ENCODE assay signal across 16 cellular contexts in the genomic region with DNA sequence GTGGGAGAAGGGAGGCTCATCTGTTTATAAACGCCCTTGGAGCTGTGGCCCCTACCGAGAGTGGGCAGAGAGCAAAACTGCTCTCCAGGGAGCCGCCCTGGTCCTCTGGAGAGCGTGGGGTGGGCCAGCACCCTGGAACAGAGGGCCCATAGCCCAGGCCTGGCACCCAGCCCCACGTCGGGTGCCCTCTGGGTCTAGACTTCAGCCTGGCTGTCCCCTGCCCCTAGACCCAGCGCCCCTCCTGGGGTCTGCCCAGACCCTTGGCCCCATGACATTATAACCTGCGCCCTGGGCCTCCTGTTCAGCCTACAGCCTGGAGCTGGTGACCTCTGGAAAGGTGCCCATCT. TPM values are rescaled to one million over a fixed set of nuclear protein-coding genes. Genes with fewer than 3 reads are reported as not detected.
A peak's percentile ranks its signal among the peaks of the same experiment; 100 is the strongest.
DNase-seq lines count a peak whose midpoint lies in the region; ATAC-seq and TF ChIP-seq lines count a peak whose summit lies in the region.
"Had no signal": no experiment of that assay in that cellular context is flagged by ENCODE, and none has a peak within 500 bp of the region (broad histone marks: within the 10 kb centered on the region; RNA-seq: fewer than 3 reads in every experiment).

No MANE protein-coding gene starts in this region.

- H4K8ac ChIP-seq in neuronal stem cell (ENCODE audit: low read depth, low read length), result peak overlapping the region; percentile 65

- H3K18ac ChIP-seq in neuronal stem cell (ENCODE audit: low read length), result peak overlapping the region; percentile 87

- no peak overlapping the region for H2BK120ac ChIP-seq in neuronal stem cell (ENCODE audit: low read depth, low read length)

- H2BK12ac ChIP-seq in neuronal stem cell (ENCODE audit: low read length), result peak overlapping the region; percentile 73

- no peak overlapping the region for H4K91ac ChIP-seq in neuronal stem cell (ENCODE audit: low read depth, low read length, poor library complexity)

- H3K79me1 ChIP-seq in neuronal stem cell (ENCODE audit: low read depth, low read length), result peaks cover 3% of the 10 kb centered on the region

- H3K4me2 ChIP-seq in BLaER1 (peak overlapping the region; percentile 43), neuronal stem cell (ENCODE audit: insufficient read depth, low read length, poor library complexity, severe bottlenecking) (peak overlapping the region; percentile 40), osteoblast (ENCODE audit: insufficient read depth, low read length) (no peak overlapping the region)
- H3K4me2 ChIP-seq: hepatocyte had no signal

- H4K20me1 ChIP-seq in BLaER1 (peaks cover 74% of the 10 kb centered on the region), osteoblast (ENCODE audit: insufficient read depth, low read length) (no peaks in the 10 kb centered on the region)

- H3K36me3 ChIP-seq in BLaER1 (peaks cover 76% of the 10 kb centered on the region), neuronal stem cell (replicated peaks in 1 of 2; ENCODE audit: control insufficient read depth in 2 of 2, insufficient read depth in 2 of 2, low read length in 2 of 2) (peaks cover 12 to 18% of the 10 kb centered on the region in 2 donors), osteoblast (ENCODE audit: insufficient read depth, low read length) (no peaks in the 10 kb centered on the region), H7 (replicated peaks; ENCODE audit: control insufficient read depth, insufficient read depth, low read length) (peaks cover 2% of the 10 kb centered on the region; the same call in 1 of the 2 replicates)
- H3K36me3 ChIP-seq: neural progenitor cell had no signal

- H3K27ac ChIP-seq in BLaER1 (no peak overlapping the region), dorsolateral prefrontal cortex (peak overlapping the region in 54 of 59 donors; percentile 3 to 83 (median 62)), neuronal stem cell (replicated peaks; ENCODE audit: low read length) (no peak overlapping the region), osteoblast (ENCODE audit: low read depth, low read length) (no peak overlapping the region)
- H3K27ac ChIP-seq: hepatocyte, neural progenitor cell, vagina had no signal

- WGBS in neuronal stem cell (ENCODE audit: extremely low coverage in 2 of 2, insufficient read length in 2 of 2, insufficient replicate concordance in 1 of 2), 2 donors, result no CpG with 5 or more reads among the region's 8 CpGs

- H3K27me3 ChIP-seq in BLaER1 (peaks cover 16% of the 10 kb centered on the region), dorsolateral prefrontal cortex (no peaks in the 10 kb centered on the region), neuronal stem cell (ENCODE audit: control insufficient read depth in 3 of 3, insufficient read depth in 3 of 3, low read depth in 1 of 3, low read length in 3 of 3) (peaks cover 0 to 13% (median 0%) of the 10 kb centered on the region in 3 experiments), osteoblast (ENCODE audit: insufficient read depth, low read length) (peaks cover 16% of the 10 kb centered on the region), H7 (ENCODE audit: control insufficient read depth, insufficient read depth, low read length) (peaks cover 7% of the 10 kb centered on the region; the same call in 1 of the 2 replicates)
- H3K27me3 ChIP-seq: vagina had no signal

- no peak for DNase-seq in dorsolateral prefrontal cortex
- DNase-seq in neuronal stem cell (ENCODE audit: low spot score), result no peak
- no peak for DNase-seq in osteoblast (ENCODE audit: insufficient read length, low spot score, missing footprints)
- DNase-seq in H7, result no peak
- DNase-seq: activated gamma-delta T cell, GOT3, NCI-H510A treated with DMSO at 0.1 percent for 48 hours, retina, SIG-M5 had no signal

- peak overlapping the region; percentile 40 for H2AFZ ChIP-seq in neuronal stem cell (ENCODE audit: low read length)
- H2AFZ ChIP-seq in osteoblast (ENCODE audit: low read length), result no peak overlapping the region
- H2AFZ ChIP-seq: hepatocyte, neural progenitor cell had no signal

- no peak for TF ChIP-seq EP300 in Ishikawa (IDR thresholded peaks at IDR 0.05; ENCODE audit: borderline replicate concordance)

- no peak for TF ChIP-seq CTCF in dorsolateral prefrontal cortex (IDR thresholded peaks at IDR 0.05 in 54 of 56, conservative IDR thresholded peaks at IDR 0.05 in 2 of 56; ENCODE audit: low read depth in 1 of 56, partially characterized antibody in 56 of 56)
- TF ChIP-seq CTCF in osteoblast (IDR thresholded peaks at IDR 0.05; ENCODE audit: extremely low read depth, low read depth, low read length), result no peak

- H3K9me3 ChIP-seq in BLaER1 (no peaks in the 10 kb centered on the region), neuronal stem cell (replicated peaks in 1 of 2; ENCODE audit: control insufficient read depth in 2 of 2, insufficient read depth in 1 of 2, low read depth in 1 of 2, low read length in 2 of 2) (no peaks in the 10 kb centered on the region), osteoblast (ENCODE audit: low read depth, low read length) (no peaks in the 10 kb centered on the region)
- H3K9me3 ChIP-seq: vagina had no signal

- intact Hi-C loops in dorsolateral prefrontal cortex (cut with DNase I), result no loop called here

- no peaks in the 10 kb centered on the region for H3K79me2 ChIP-seq in osteoblast (ENCODE audit: insufficient read depth, low read length)
- H3K79me2 ChIP-seq: hepatocyte had no signal

- TF ChIP-seq RAD21 in Ishikawa (IDR thresholded peaks at IDR 0.05; ENCODE audit: low read depth), result no peak

- ATAC-seq in HG03378 (IDR thresholded peaks at IDR 0.05; ENCODE audit: unreplicated experiment), result no peak
- no peak for ATAC-seq in HG03139 (IDR thresholded peaks at IDR 0.05; ENCODE audit: unreplicated experiment)

- no peak overlapping the region; the same call in 1 of the 2 replicates for H3K9ac ChIP-seq in BLaER1
- no peak overlapping the region for H3K9ac ChIP-seq in neuronal stem cell (ENCODE audit: low read depth, low read length, poor library complexity)
- H3K9ac ChIP-seq: neural progenitor cell had no signal

- H3K4ac ChIP-seq in neuronal stem cell (ENCODE audit: low read length), result no peak overlapping the region

- H3K23ac ChIP-seq in neuronal stem cell (ENCODE audit: low read depth, low read length, poor library complexity), result no peak overlapping the region

- peak overlapping the region; percentile 82 for H2BK5ac ChIP-seq in neuronal stem cell (ENCODE audit: low read length)

- H2BK15ac ChIP-seq in neuronal stem cell (ENCODE audit: low read length), result peak overlapping the region; percentile 85

- H3K4me1 ChIP-seq in BLaER1, result peaks cover 23% of the 10 kb centered on the region
- H3K4me1 ChIP-seq in neuronal stem cell (ENCODE audit: control insufficient read depth in 2 of 2, insufficient read depth in 1 of 2, low read depth in 1 of 2, low read length in 2 of 2), result peaks cover 2 to 4% of the 10 kb centered on the region in 2 donors
- H3K4me1 ChIP-seq in osteoblast (ENCODE audit: insufficient read depth, low read length), result peaks cover 8% of the 10 kb centered on the region

- H3K14ac ChIP-seq in neuronal stem cell (ENCODE audit: low read length), result peak overlapping the region; percentile 9

- H3K4me3 ChIP-seq in BLaER1 (no peak overlapping the region), dorsolateral prefrontal cortex (no peak overlapping the region), neuronal stem cell (ENCODE audit: low read length in 2 of 2) (no peak overlapping the region), osteoblast (ENCODE audit: insufficient read depth, low read length) (no peak overlapping the region), H7 (ENCODE audit: insufficient read depth, low read depth, low read length) (no peak overlapping the region)
- H3K4me3 ChIP-seq: hepatocyte, neural progenitor cell, vagina had no signal

- H2AK5ac ChIP-seq in neuronal stem cell (ENCODE audit: low read depth, low read length), result peak overlapping the region; percentile 94

TF ChIP-seq in Ishikawa, 13 proteins besides CTCF, POLR2A, EP300 and RAD21:
- no peak for TF ChIP-seq TEAD4 (IDR thresholded peaks at IDR 0.05)
- peak; percentile 43; the same call in 1 of the 2 replicates for TF ChIP-seq ZBTB7A (IDR thresholded peaks at IDR 0.05; ENCODE audit: low read depth)
TF ChIP-seq in Ishikawa: peak in this region for 1.

RNA-seq across cellular contexts. Expression of gene GET4, which starts 24.7 kb away (rescaled TPM):
- total RNA-seq in dorsolateral prefrontal cortex (10 to 100 TPM; 25.4 to 54.1 (median 40.7) TPM), osteoblast (17.7 and 18.9 TPM in 2 replicates)
- 28.4 TPM for polyA plus RNA-seq in neuronal stem cell (2013, experiment 1 of 2)
- polyA plus RNA-seq in neuronal stem cell (2013, experiment 2 of 2), result 27.9 TPM
- 50.8 and 61.9 TPM in 2 replicates for total RNA-seq in H7 (2014; rRNA removed; shearing (Covaris generic))

RNA-seq across cellular contexts. Expression of gene ADAP1, which starts 53.5 kb away (rescaled TPM):
- total RNA-seq in dorsolateral prefrontal cortex (100 to 1,000 TPM in 118 of 120 experiments, 10 to 100 TPM in 2; 97.0 to 199 (median 136) TPM), osteoblast (0.59 and 2.2 TPM in 2 replicates)
- 0.50 TPM for polyA plus RNA-seq in neuronal stem cell (2013, experiment 1 of 2)
- polyA plus RNA-seq in neuronal stem cell (2013, experiment 2 of 2), result 0.48 TPM
- total RNA-seq in H7 (2014; rRNA removed; shearing (Covaris generic)), result 4.9 and 5.0 TPM in 2 replicates

Comparison
In these comparisons a context has a peak if more than half of its experiments do, and no peak if none do; other contexts are left out.
1. H3K27ac ChIP-seq: peak in dorsolateral prefrontal cortex (54 of 59); none in BLaER1 (single experiment), neuronal stem cell (single experiment) and osteoblast (single experiment).
2. RNA of gene ADAP1, which starts 53.5 kb away (total RNA-seq): 97.0 to 199 TPM in dorsolateral prefrontal cortex; 4.9 to 5.0 TPM in H7 and 0.59 to 2.2 TPM in osteoblast; every median in the first group is over 10 times any median in the second.